Comparison of ENCODE assay signal across 9 cellular contexts in the genomic region with DNA sequence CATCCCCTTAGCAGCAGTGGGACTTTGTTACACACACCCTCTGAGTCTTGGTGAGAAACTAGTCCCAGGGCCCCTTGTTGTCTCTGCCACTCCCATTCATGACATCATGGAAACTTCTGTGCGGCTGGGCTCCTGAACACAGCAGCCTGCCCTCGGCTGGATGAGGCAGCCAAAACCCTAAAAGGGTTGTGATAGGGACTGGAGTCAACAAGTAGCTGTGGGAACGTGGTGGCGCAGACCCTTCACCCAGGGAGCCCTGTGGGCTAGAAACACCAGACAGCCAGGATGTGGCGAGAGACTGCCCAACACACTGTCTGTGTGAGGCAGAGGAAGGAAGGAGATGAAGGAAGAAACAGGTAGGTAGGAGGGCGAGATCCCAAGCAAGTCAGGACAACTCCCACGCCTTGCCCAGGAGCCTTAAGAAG. TPM values are rescaled to one million over a fixed set of nuclear protein-coding genes. Genes with fewer than 3 reads are reported as not detected.
DNase-seq lines count a peak whose midpoint lies in the region; ATAC-seq and TF ChIP-seq lines count a peak whose summit lies in the region.
"Had no signal": no experiment of that assay in that cellular context is flagged by ENCODE, and none has a peak within 500 bp of the region (broad histone marks: within the 10 kb centered on the region; RNA-seq: fewer than 3 reads in every experiment).

No MANE protein-coding gene starts in this region.

- no peaks in the 10 kb centered on the region for H3K27me3 Mint-ChIP-seq in CD4-positive, CD25-positive, alpha-beta regulatory T cell
- H3K27me3 Mint-ChIP-seq in endodermal cell (ENCODE audit: insufficient read depth) = peaks cover 42% of the 10 kb centered on the region

- H3K4me2 ChIP-seq in neuronal stem cell (ENCODE audit: insufficient read depth, low read length, poor library complexity, severe bottlenecking) (no peak overlapping the region), smooth muscle cell (no peak overlapping the region)

- H3K9ac ChIP-seq in neuronal stem cell (ENCODE audit: low read depth, low read length, poor library complexity) = no peak overlapping the region
- no peak overlapping the region for H3K9ac ChIP-seq in endodermal cell (ENCODE audit: extremely low read depth, low read length, poor library complexity, severe bottlenecking)
- H3K9ac ChIP-seq in smooth muscle cell (ENCODE audit: low read depth) = no peak overlapping the region

- no peaks in the 10 kb centered on the region for H3K27me3 ChIP-seq in CD4-positive, CD25-positive, alpha-beta regulatory T cell (ENCODE audit: control insufficient read depth, insufficient read depth, low read length)
- peaks cover 0 to 27% (median 0%) of the 10 kb centered on the region in 3 experiments for H3K27me3 ChIP-seq in neuronal stem cell (ENCODE audit: control insufficient read depth in 3 of 3, insufficient read depth in 3 of 3, low read depth in 1 of 3, low read length in 3 of 3)
- H3K27me3 ChIP-seq in endodermal cell (ENCODE audit: control insufficient read depth, insufficient read depth, low read length, poor library complexity, severe bottlenecking) = peaks cover 28% of the 10 kb centered on the region
- no peaks in the 10 kb centered on the region for H3K27me3 ChIP-seq in smooth muscle cell (ENCODE audit: low read depth)

- no peaks in the 10 kb centered on the region for H4K20me1 ChIP-seq in smooth muscle cell (ENCODE audit: low read depth)

- H3K9me3 Mint-ChIP-seq in CD4-positive, CD25-positive, alpha-beta regulatory T cell = no peaks in the 10 kb centered on the region
- peaks cover 3% of the 10 kb centered on the region for H3K9me3 Mint-ChIP-seq in endodermal cell
- H3K9me3 Mint-ChIP-seq: CD14-positive monocyte had no signal

- peaks cover 75% of the 10 kb centered on the region for H3K4me1 ChIP-seq in CD4-positive, CD25-positive, alpha-beta regulatory T cell (ENCODE audit: control insufficient read depth, insufficient read depth, low read length, poor library complexity, severe bottlenecking)
- H3K4me1 ChIP-seq in neuronal stem cell (ENCODE audit: control insufficient read depth in 2 of 2, insufficient read depth in 1 of 2, low read depth in 1 of 2, low read length in 2 of 2) (peaks cover 0 to 2% of the 10 kb centered on the region in 2 donors), endodermal cell (ENCODE audit: control insufficient read depth, insufficient read depth, low read length) (peaks cover 4% of the 10 kb centered on the region), smooth muscle cell (ENCODE audit: low read depth) (no peaks in the 10 kb centered on the region)

- H4K91ac ChIP-seq in neuronal stem cell (ENCODE audit: low read depth, low read length, poor library complexity) = no peak overlapping the region

- peaks cover 41% of the 10 kb centered on the region for H3K36me3 Mint-ChIP-seq in CD4-positive, CD25-positive, alpha-beta regulatory T cell
- H3K36me3 Mint-ChIP-seq in endodermal cell (ENCODE audit: low read depth) = no peaks in the 10 kb centered on the region
- H3K36me3 Mint-ChIP-seq: CD14-positive monocyte had no signal

- peak overlapping the region; percentile 65 for H2AFZ ChIP-seq in neuronal stem cell (ENCODE audit: low read length)
- no peak overlapping the region for H2AFZ ChIP-seq in smooth muscle cell (ENCODE audit: low read depth)

- H3K27ac Mint-ChIP-seq in CD4-positive, CD25-positive, alpha-beta regulatory T cell = peak overlapping the region; percentile 98 to 100 (median 100)
- no peak overlapping the region for H3K27ac Mint-ChIP-seq in endodermal cell

- no peaks in the 10 kb centered on the region for H3K9me3 ChIP-seq in CD4-positive, CD25-positive, alpha-beta regulatory T cell (ENCODE audit: control insufficient read depth in 2 of 2, low read length in 2 of 2)
- H3K9me3 ChIP-seq in neuronal stem cell (replicated peaks in 1 of 2; ENCODE audit: control insufficient read depth in 2 of 2, insufficient read depth in 1 of 2, low read depth in 1 of 2, low read length in 2 of 2) (no peaks in the 10 kb centered on the region), endodermal cell (ENCODE audit: control insufficient read depth, low read length) (peaks cover 2% of the 10 kb centered on the region), smooth muscle cell (replicated peaks; ENCODE audit: low read depth) (no peaks in the 10 kb centered on the region)

- peak overlapping the region; percentile 100 for H3K4me3 ChIP-seq in CD4-positive, CD25-positive, alpha-beta regulatory T cell (ENCODE audit: low read depth, low read length)
- H3K4me3 ChIP-seq in neuronal stem cell (ENCODE audit: low read length in 2 of 2) = no peak overlapping the region
- no peak overlapping the region for H3K4me3 ChIP-seq in endodermal cell (ENCODE audit: low read length)
- no peak overlapping the region for H3K4me3 ChIP-seq in smooth muscle cell

- H2BK120ac ChIP-seq in neuronal stem cell (ENCODE audit: low read depth, low read length) = no peak overlapping the region

- H2AK5ac ChIP-seq in neuronal stem cell (ENCODE audit: low read depth, low read length) = no peak overlapping the region

- no peak overlapping the region for H2BK12ac ChIP-seq in neuronal stem cell (ENCODE audit: low read length)

- no peak overlapping the region for H2BK5ac ChIP-seq in neuronal stem cell (ENCODE audit: low read length)

- no peak overlapping the region for H2BK15ac ChIP-seq in neuronal stem cell (ENCODE audit: low read length)

- H3K23ac ChIP-seq in neuronal stem cell (ENCODE audit: low read depth, low read length, poor library complexity) = no peak overlapping the region

- no peaks in the 10 kb centered on the region for H3K79me2 ChIP-seq in smooth muscle cell (ENCODE audit: low read depth)

- no peak overlapping the region for H3K4ac ChIP-seq in neuronal stem cell (ENCODE audit: low read length)

- peak overlapping the region; percentile 92 to 99 (median 98) for H3K4me3 Mint-ChIP-seq in CD4-positive, CD25-positive, alpha-beta regulatory T cell
- no peak overlapping the region for H3K4me3 Mint-ChIP-seq in endodermal cell

- TF ChIP-seq CTCF in endodermal cell (conservative IDR thresholded peaks at IDR 0.05) = no peak
- no peak for TF ChIP-seq CTCF in smooth muscle cell (IDR thresholded peaks at IDR 0.05; ENCODE audit: borderline replicate concordance, insufficient read depth, poor library complexity, severe bottlenecking)

- ATAC-seq in CD4-positive, CD25-positive, alpha-beta regulatory T cell (ENCODE audit: low read depth in 2 of 2) = peak; percentile 55 to 58
- ATAC-seq in GM19397 (IDR thresholded peaks at IDR 0.05; ENCODE audit: unreplicated experiment) = no peak

- no peaks in the 10 kb centered on the region for H3F3A ChIP-seq in smooth muscle cell (ENCODE audit: low read depth)

- H3K79me1 ChIP-seq in neuronal stem cell (ENCODE audit: low read depth, low read length) = no peaks in the 10 kb centered on the region

- H3K14ac ChIP-seq in neuronal stem cell (ENCODE audit: low read length) = no peak overlapping the region

- peak overlapping the region; percentile 25 for H4K8ac ChIP-seq in neuronal stem cell (ENCODE audit: low read depth, low read length)

- WGBS in neuronal stem cell (ENCODE audit: extremely low coverage in 2 of 2, insufficient read length in 2 of 2, insufficient replicate concordance in 1 of 2), 2 donors = no CpG with 5 or more reads among the region's 7 CpGs
- WGBS in endodermal cell (ENCODE audit: insufficient coverage in 1 of 2, insufficient read length in 1 of 2), 2 experiments = 91 to 100% methylated on average over 5 to 7 of the region's 7 CpGs
- WGBS in smooth muscle cell (ENCODE audit: low lambda C conversion rate) = 75% methylated on average over 7 of the region's 7 CpGs

- peak overlapping the region; percentile 24 for H3K18ac ChIP-seq in neuronal stem cell (ENCODE audit: low read length)

- DNase-seq in CD4-positive, CD25-positive, alpha-beta regulatory T cell = peak; percentile 81 to 89 (median 88)
- DNase-seq in RPMI8226 (peak; percentile 44), neuronal stem cell (ENCODE audit: low spot score) (no peak), endodermal cell (no peak), cerebellar cortex (ENCODE audit: low spot score) (no peak), smooth muscle cell (lab: John Stamatoyannopoulos, UW; ENCODE audit: unreplicated experiment) (no peak)
- peak; percentile 80 for DNase-seq in activated gamma-delta T cell treated with anti-CD3 and anti-CD28 coated beads, Interleukin-2, amount 50 U/mL, for 16 hours (ENCODE audit: low read depth)

- peaks cover 5 to 68% (median 40%) of the 10 kb centered on the region in 4 donors for H3K4me1 Mint-ChIP-seq in CD4-positive, CD25-positive, alpha-beta regulatory T cell
- peaks cover 11% of the 10 kb centered on the region for H3K4me1 Mint-ChIP-seq in endodermal cell
- H3K4me1 Mint-ChIP-seq: CD14-positive monocyte had no signal

- peaks cover 24% of the 10 kb centered on the region for H3K36me3 ChIP-seq in CD4-positive, CD25-positive, alpha-beta regulatory T cell (ENCODE audit: control insufficient read depth, insufficient read depth, low read length)
- no peaks in the 10 kb centered on the region for H3K36me3 ChIP-seq in neuronal stem cell (replicated peaks in 1 of 2; ENCODE audit: control insufficient read depth in 2 of 2, insufficient read depth in 2 of 2, low read length in 2 of 2)
- H3K36me3 ChIP-seq in endodermal cell (ENCODE audit: control insufficient read depth, insufficient read depth, low read length) = no peaks in the 10 kb centered on the region
- H3K36me3 ChIP-seq in smooth muscle cell (ENCODE audit: low read depth) = no peaks in the 10 kb centered on the region

- peak overlapping the region; percentile 91 for H3K27ac ChIP-seq in CD4-positive, CD25-positive, alpha-beta regulatory T cell (ENCODE audit: insufficient read depth, low read length, poor library complexity, severe bottlenecking)
- no peak overlapping the region for H3K27ac ChIP-seq in neuronal stem cell (replicated peaks; ENCODE audit: low read length)
- H3K27ac ChIP-seq in endodermal cell (ENCODE audit: low read depth, low read length) = no peak overlapping the region
- H3K27ac ChIP-seq in smooth muscle cell (ENCODE audit: low read depth) = no peak overlapping the region

RNA-seq across cellular contexts. Expression of a gene that starts 3.9 kb away (rescaled TPM):
- total RNA-seq in CD4-positive, CD25-positive, alpha-beta regulatory T cell = 476 TPM
- polyA plus RNA-seq in CD4-positive, CD25-positive, alpha-beta regulatory T cell = 1,000 to 10,000 TPM; 1,148 to 1,577 (median 1,304) TPM
- polyA plus RNA-seq in neuronal stem cell (2013, experiment 1 of 2) = not detected
- polyA plus RNA-seq in neuronal stem cell (2013, experiment 2 of 2) = not detected
- under 1 TPM in 1 of 2 donors, not detected in 1; 0.92 TPM for total RNA-seq in endodermal cell
- not detected for polyA plus RNA-seq in endodermal cell (2013, experiment 1 of 2)
- polyA plus RNA-seq in endodermal cell (2013, experiment 2 of 2) = not detected
- not detected in 2 replicates for total RNA-seq in smooth muscle cell
- not detected in 2 replicates for polyA plus RNA-seq in smooth muscle cell

RNA-seq across cellular contexts. Expression of a gene that starts 5.5 kb away (rescaled TPM):
- 196 TPM for total RNA-seq in CD4-positive, CD25-positive, alpha-beta regulatory T cell
- 100 to 1,000 TPM; 393 to 477 (median 433) TPM for polyA plus RNA-seq in CD4-positive, CD25-positive, alpha-beta regulatory T cell
- polyA plus RNA-seq in neuronal stem cell (2013, experiment 1 of 2) = not detected
- not detected for polyA plus RNA-seq in neuronal stem cell (2013, experiment 2 of 2)
- not detected for total RNA-seq in endodermal cell
- polyA plus RNA-seq in endodermal cell (2013, experiment 1 of 2) = not detected
- not detected for polyA plus RNA-seq in endodermal cell (2013, experiment 2 of 2)
- not detected in 2 replicates for total RNA-seq in smooth muscle cell
- polyA plus RNA-seq in smooth muscle cell = not detected in 2 replicates

RNA-seq across cellular contexts. Expression of a gene that starts 20.8 kb away (rescaled TPM):
- total RNA-seq in CD4-positive, CD25-positive, alpha-beta regulatory T cell = 49.1 TPM
- polyA plus RNA-seq in CD4-positive, CD25-positive, alpha-beta regulatory T cell = 10 to 100 TPM; 23.5 to 29.2 (median 25.4) TPM
- 14.9 TPM for polyA plus RNA-seq in neuronal stem cell (2013, experiment 1 of 2)
- 15.7 TPM for polyA plus RNA-seq in neuronal stem cell (2013, experiment 2 of 2)
- 10 to 100 TPM; 39.6 to 42.6 TPM for total RNA-seq in endodermal cell
- polyA plus RNA-seq in endodermal cell (2013, experiment 1 of 2) = 27.3 TPM
- polyA plus RNA-seq in endodermal cell (2013, experiment 2 of 2) = 26.2 TPM
- 52.4 and 62.1 TPM in 2 replicates for total RNA-seq in smooth muscle cell
- 17.3 and 17.6 TPM in 2 replicates for polyA plus RNA-seq in smooth muscle cell

RNA-seq across cellular contexts. Expression of a gene that starts 34.1 kb away (rescaled TPM):
- total RNA-seq in CD4-positive, CD25-positive, alpha-beta regulatory T cell = 585 TPM
- 100 to 1,000 TPM; 704 to 823 (median 778) TPM for polyA plus RNA-seq in CD4-positive, CD25-positive, alpha-beta regulatory T cell
- polyA plus RNA-seq in neuronal stem cell (2013, experiment 1 of 2) = not detected
- polyA plus RNA-seq in neuronal stem cell (2013, experiment 2 of 2) = not detected
- total RNA-seq in endodermal cell (under 1 TPM in 1 of 2 donors, not detected in 1; 0.29 TPM), smooth muscle cell (not detected in 2 replicates)
- polyA plus RNA-seq in endodermal cell (2013, experiment 1 of 2) = not detected
- not detected for polyA plus RNA-seq in endodermal cell (2013, experiment 2 of 2)
- polyA plus RNA-seq in smooth muscle cell = not detected in 2 replicates

Comparison
In these comparisons a context has a peak if more than half of its experiments do, and no peak if none do; other contexts are left out.
1. DNase-seq: peak in CD4-positive, CD25-positive, alpha-beta regulatory T cell (3 of 3), RPMI8226 (single experiment) and activated gamma-delta T cell treated with anti-CD3 and anti-CD28 coated beads, Interleukin-2, amount 50 U/mL, for 16 hours (single experiment); none in neuronal stem cell (single experiment), endodermal cell (single experiment), cerebellar cortex (single experiment) and smooth muscle cell (single experiment).
2. RNA of a gene that starts 3.9 kb away (total RNA-seq): 476 TPM in CD4-positive, CD25-positive, alpha-beta regulatory T cell (single experiment); 0.92 TPM in endodermal cell and not detected in smooth muscle cell; every median in the first group is over 100 times any median in the second.
3. RNA of a gene that starts 5.5 kb away (total RNA-seq): 196 TPM in CD4-positive, CD25-positive, alpha-beta regulatory T cell (single experiment); not detected in endodermal cell and not detected in smooth muscle cell; every median in the first group is over 100 times any median in the second.